22 cellular contexts compared by ENCODE assay signal in genomic region chr7:132377043-132377442, GRCh38.
DNase-seq lines count a peak whose midpoint lies in the region; ATAC-seq, FAIRE-seq and TF ChIP-seq lines count a peak whose summit lies in the region.
"Had no signal": no experiment of that assay in that cellular context is flagged by ENCODE, and none has a peak within 500 bp of the region (broad histone marks: within the 10 kb centered on the region; RNA-seq: fewer than 3 reads in every experiment).

No MANE protein-coding gene starts in this region.

- H3K9me3 ChIP-seq in ascending aorta (no peaks in the 10 kb centered on the region), endothelial cell of umbilical vein (replicated peaks; ENCODE audit: control insufficient read depth, insufficient read depth, low read length) (no peaks in the 10 kb centered on the region), kidney (ENCODE audit: control insufficient read depth in 1 of 2, low read length in 2 of 2) (no peaks in the 10 kb centered on the region)
- H3K9me3 ChIP-seq: gastrocnemius medialis, MG63 had no signal

- no peaks in the 10 kb centered on the region for H4K20me1 ChIP-seq in endothelial cell of umbilical vein (replicated peaks; ENCODE audit: control insufficient read depth, extremely low read depth, insufficient read depth, low read length)

- H3K27ac ChIP-seq in ascending aorta (peak overlapping the region; percentile 7 to 19), endothelial cell of umbilical vein (ENCODE audit: insufficient read depth, low read depth, low read length) (no peak overlapping the region), kidney (ENCODE audit: low read depth in 2 of 2, low read length in 2 of 2) (no peak overlapping the region)
- H3K27ac ChIP-seq: gastrocnemius medialis had no signal

- TF ChIP-seq POLR2A in endothelial cell of umbilical vein (IDR thresholded peaks at IDR 0.05; ENCODE audit: low read depth, low read length): no peak

- no TSS peak for BruUV-seq in endothelial cell of umbilical vein (replicated peaks; lab: Mats Ljungman, UMichigan)

- peak; percentile 38 for ATAC-seq in left lobe of liver
- ATAC-seq: activated naive CD4-positive, alpha-beta T cell treated with anti-CD3 and anti-CD28 coated beads, Interleukin-2, amount 50 U/mL, for 72 hours; activated T-helper 17 cell treated with anti-CD3 and anti-CD28 coated beads, Interleukin-2, amount 50 U/mL, for 72 hours; gastrocnemius medialis; GM23338; stimulated activated memory B cell treated with anti-CD40 and anti-IgM and Interleukin-4, amounts not matched to agents 10 μg/mL and 1 μg/mL and 100 μg/mL, for 72 hours had no signal

- H3K9ac ChIP-seq in endothelial cell of umbilical vein (replicated peaks; ENCODE audit: extremely low read depth, insufficient read depth, low read length) (no peak overlapping the region), kidney (ENCODE audit: low read length in 2 of 2) (no peak overlapping the region)

- no peak overlapping the region for H3K4me2 ChIP-seq in endothelial cell of umbilical vein (ENCODE audit: insufficient read depth, low read length)
- H3K4me2 ChIP-seq: GM23338 had no signal

- peaks cover 0 to 34% of the 10 kb centered on the region in 2 donors for H3K4me1 ChIP-seq in ascending aorta
- peaks cover under 1% of the 10 kb centered on the region for H3K4me1 ChIP-seq in endothelial cell of umbilical vein (ENCODE audit: control insufficient read depth, extremely low read depth, insufficient read depth, low read length)
- peaks cover 14 to 18% of the 10 kb centered on the region in 2 donors for H3K4me1 ChIP-seq in kidney (ENCODE audit: control insufficient read depth in 1 of 2, insufficient read depth in 1 of 2, low read depth in 1 of 2, low read length in 2 of 2)
- H3K4me1 ChIP-seq: gastrocnemius medialis had no signal

- TF ChIP-seq CTCF in ascending aorta (IDR thresholded peaks at IDR 0.05) (no peak), endothelial cell of umbilical vein (IDR thresholded peaks at IDR 0.05; ENCODE audit: extremely low read depth in 1 of 2, insufficient read depth in 1 of 2, low read depth in 1 of 2, low read length in 2 of 2) (no peak), kidney (IDR thresholded peaks at IDR 0.05; ENCODE audit: borderline replicate concordance, extremely low read depth, insufficient read depth) (no peak)

- CTCF ChIA-PET in endothelial cell of umbilical vein (lab: Charles Lee): interaction anchor here (0.9 to 1.5 kb wide), 2 partner anchors 9 to 58 kb away, joined by 3 to 5 read pairs; no protein-coding TSS in a partner anchor

- intact Hi-C loops in ascending aorta (cut with DNase I): no loop called here
- intact Hi-C loops in endothelial cell of umbilical vein (cut with micrococcal nuclease): loop anchor here (10.0 kb wide), 1 partner anchor 432 kb away; no protein-coding TSS in a partner anchor
- intact Hi-C loops in kidney (cut with DNase I): no loop called here

- dilution Hi-C loops in endothelial cell of umbilical vein (cut with MboI; ENCODE audit: extremely low pct_ligation_motif_present, low sequenced_read_pairs): no loop called here

- POLR2A ChIA-PET in endothelial cell of umbilical vein (lab: Charles Lee): interaction anchor here (0.6 kb wide), 1 partner anchor 53 kb away, joined by 4 read pairs; no protein-coding TSS in a partner anchor

- no peak overlapping the region for H3K4me3 ChIP-seq in ascending aorta
- H3K4me3 ChIP-seq in endothelial cell of umbilical vein (replicated peaks in 1 of 3; ENCODE audit: insufficient read depth in 1 of 3, low read depth in 1 of 3, low read length in 3 of 3): no peak overlapping the region
- no peak overlapping the region for H3K4me3 ChIP-seq in kidney (ENCODE audit: low read length in 2 of 2)
- H3K4me3 ChIP-seq: gastrocnemius medialis, GM23338, MG63 had no signal

- no peaks in the 10 kb centered on the region for H3K9me1 ChIP-seq in endothelial cell of umbilical vein (replicated peaks; ENCODE audit: control insufficient read depth, extremely low read depth, insufficient read depth, low read length)

- DNase-seq in ascending aorta (ENCODE audit: low spot score in 2 of 2) (no peak), endothelial cell of umbilical vein (ENCODE audit: low read depth, low spot score) (peak; percentile 71), left lobe of liver (ENCODE audit: low spot score) (no peak), superior temporal gyrus (ENCODE audit: extremely low spot score) (peak; percentile 42), EL (no peak), kidney (no peak)
- DNase-seq in activated CD4-positive, CD25-positive, alpha-beta regulatory T cell (lab: John Stamatoyannopoulos, UW): no peak
- DNase-seq: DMS 273 treated with DMSO at 0.1 percent for 48 hours; gastrocnemius medialis; islet precursor cell; mammary epithelial cell; MG63; NCI-H1417 treated with DMSO at 0.1 percent for 48 hours; NCI-H2081 treated with DMSO at 0.1 percent for 48 hours; NCI-H446; stimulated activated CD4-positive, alpha-beta T cell treated with anti-CD3 and anti-CD28 coated beads, Interleukin-2, amount 100 ng/mL, for 48 hours; T1000 had no signal

- no peaks in the 10 kb centered on the region for H3K36me3 ChIP-seq in ascending aorta
- peaks cover 0 to 2% of the 10 kb centered on the region in 2 experiments for H3K36me3 ChIP-seq in endothelial cell of umbilical vein (ENCODE audit: control insufficient read depth in 2 of 2, extremely low read depth in 1 of 2, insufficient read depth in 2 of 2, low read length in 2 of 2)
- no peaks in the 10 kb centered on the region for H3K36me3 ChIP-seq in kidney (ENCODE audit: control insufficient read depth in 1 of 2, insufficient read depth in 2 of 2, low read length in 2 of 2)
- H3K36me3 ChIP-seq: gastrocnemius medialis, MG63 had no signal

- H3K27me3 ChIP-seq in ascending aorta (no peaks in the 10 kb centered on the region), endothelial cell of umbilical vein (ENCODE audit: control insufficient read depth in 2 of 2, insufficient read depth in 2 of 2, low read length in 2 of 2) (no peaks in the 10 kb centered on the region)
- H3K27me3 ChIP-seq: MG63 had no signal

- FAIRE-seq in endothelial cell of umbilical vein (lab: Jason Lieb, UNC) (no peak), kidney (lab: Jason Lieb, UNC) (no peak)
- FAIRE-seq: astrocyte had no signal

- H2AFZ ChIP-seq in endothelial cell of umbilical vein (ENCODE audit: low read depth, low read length): no peak overlapping the region
- H2AFZ ChIP-seq: GM23338 had no signal

- H3K79me2 ChIP-seq in endothelial cell of umbilical vein (ENCODE audit: control insufficient read depth, insufficient read depth, low read length): no peaks in the 10 kb centered on the region

TF ChIP-seq in endothelial cell of umbilical vein, 7 proteins besides CTCF, POLR2A, EP300 and RAD21:
- TF ChIP-seq GATA2 (IDR thresholded peaks at IDR 0.05; ENCODE audit: insufficient read depth, insufficient read length, low read depth, low read length): no peak
- no peak for TF ChIP-seq EZH2 (IDR thresholded peaks at IDR 0.05; ENCODE audit: borderline replicate concordance, low read depth, low read length, severe bottlenecking)
- TF ChIP-seq, protein P1, sequence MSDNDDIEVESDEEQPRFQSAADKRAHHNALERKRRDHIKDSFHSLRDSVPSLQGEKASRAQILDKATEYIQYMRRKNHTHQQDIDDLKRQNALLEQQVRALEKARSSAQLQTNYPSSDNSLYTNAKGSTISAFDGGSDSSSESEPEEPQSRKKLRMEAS (IDR thresholded peaks at IDR 0.05; ENCODE audit: insufficient read depth, insufficient read length): no peak
- no peak for TF ChIP-seq JUN (IDR thresholded peaks at IDR 0.05; ENCODE audit: borderline replicate concordance, insufficient read depth, insufficient read length, low read depth)
- TF ChIP-seq POLR2AphosphoS5 (IDR thresholded peaks at IDR 0.05; ENCODE audit: insufficient read depth, low read depth, low read length): no peak
- no peak for TF ChIP-seq FOS (IDR thresholded peaks at IDR 0.05; ENCODE audit: borderline replicate concordance, insufficient read depth, low read length)
- no peak for TF ChIP-seq MYC (IDR thresholded peaks at IDR 0.05; ENCODE audit: low read depth, low read length)

Comparison
In these comparisons a context has a peak if more than half of its experiments do, and no peak if none do; other contexts are left out.
1. DNase-seq: peak in endothelial cell of umbilical vein (single experiment) and superior temporal gyrus (single experiment); none in ascending aorta (0 of 2), left lobe of liver (single experiment), EL (single experiment), kidney (single experiment) and activated CD4-positive, CD25-positive, alpha-beta regulatory T cell (0 of 4).
2. H3K27ac ChIP-seq: peak in ascending aorta (2 of 2); none in endothelial cell of umbilical vein (single experiment) and kidney (0 of 2).